Comparison of ENCODE assay signal across 8 cellular contexts in the genomic region with DNA sequence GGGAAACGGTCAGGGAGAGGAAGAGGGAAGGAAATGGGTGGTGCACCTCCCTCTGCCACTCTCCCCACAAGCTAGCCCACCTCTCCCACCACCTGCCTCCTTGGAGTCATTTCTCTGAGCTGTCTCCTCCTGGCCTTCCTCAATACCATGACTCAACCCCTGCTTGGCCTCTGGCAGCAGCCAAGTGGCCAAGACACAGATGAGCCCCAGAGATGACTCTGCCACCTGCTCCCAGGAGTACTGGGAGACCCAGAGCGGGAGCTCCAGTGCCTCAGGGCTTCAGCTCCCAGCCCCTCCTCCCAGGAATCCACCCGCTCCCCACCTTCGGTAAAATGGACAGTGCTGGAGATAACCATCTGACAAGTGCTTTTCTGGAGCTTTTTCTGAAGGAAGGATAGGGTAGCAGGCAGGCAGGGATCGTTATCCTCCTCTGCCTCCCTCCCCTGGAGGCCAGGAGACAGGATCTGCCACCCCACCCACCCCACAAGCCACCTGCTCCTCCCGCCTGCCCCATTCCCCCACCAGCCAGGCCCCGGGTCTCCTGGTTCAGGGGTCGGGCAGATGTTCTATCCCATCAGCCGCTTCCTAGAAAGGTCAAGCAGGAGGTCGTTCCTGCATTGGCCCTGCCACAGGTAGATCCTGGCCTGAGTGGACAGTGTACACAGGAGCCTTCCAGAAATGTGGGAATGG. TPM values are rescaled to one million over a fixed set of nuclear protein-coding genes. Genes with fewer than 3 reads are reported as not detected.
DNase-seq lines count a peak whose midpoint lies in the region; ATAC-seq and TF ChIP-seq lines count a peak whose summit lies in the region.
"Had no signal": no experiment of that assay in that cellular context is flagged by ENCODE, and none has a peak within 500 bp of the region (broad histone marks: within the 10 kb centered on the region; RNA-seq: fewer than 3 reads in every experiment).

No MANE protein-coding gene starts in this region.

- 59% methylated on average over 8 of the region's 10 CpGs for WGBS in smooth muscle cell (ENCODE audit: low lambda C conversion rate)

- H2AFZ ChIP-seq in smooth muscle cell (ENCODE audit: low read depth), result no peak overlapping the region

- H3K9ac ChIP-seq in smooth muscle cell (ENCODE audit: low read depth), result peak overlapping the region; percentile 17

- TF ChIP-seq CTCF in NB4 (IDR thresholded peaks at IDR 0.05; ENCODE audit: low read depth, low read length) (no peak), epithelial cell of proximal tubule (conservative IDR thresholded peaks at IDR 0.05; ENCODE audit: low read depth, low read length) (no peak), smooth muscle cell (IDR thresholded peaks at IDR 0.05; ENCODE audit: borderline replicate concordance, insufficient read depth, poor library complexity, severe bottlenecking) (no peak)

- peak; percentile 64 for DNase-seq in NB4 (ENCODE audit: low read depth)
- DNase-seq in epithelial cell of proximal tubule (ENCODE audit: low read depth), result no peak
- no peak for DNase-seq in smooth muscle cell (lab: John Stamatoyannopoulos, UW; ENCODE audit: unreplicated experiment)
- DNase-seq in AML-193 (lab: John Stamatoyannopoulos, UW), result no peak
- DNase-seq in activated naive CD4-positive, alpha-beta T cell treated with anti-CD3 and anti-CD28 coated beads, Interleukin-2, amount 50 U/mL, for 16 hours, result no peak
- DNase-seq: activated effector memory CD4-positive, alpha-beta T cell treated with anti-CD3 and anti-CD28 coated beads, Interleukin-2, amount 50 U/mL, for 16 hours had no signal

- H3K79me2 ChIP-seq in smooth muscle cell (ENCODE audit: low read depth), result peaks cover 33% of the 10 kb centered on the region

- H4K20me1 ChIP-seq in smooth muscle cell (ENCODE audit: low read depth), result no peaks in the 10 kb centered on the region

- peak overlapping the region; percentile 99 for H3K4me2 ChIP-seq in smooth muscle cell

- no peaks in the 10 kb centered on the region for H3K9me3 ChIP-seq in smooth muscle cell (replicated peaks; ENCODE audit: low read depth)

- peak overlapping the region; percentile 93 for H3K27ac ChIP-seq in smooth muscle cell (ENCODE audit: low read depth)

- no peaks in the 10 kb centered on the region for H3K36me3 ChIP-seq in smooth muscle cell (ENCODE audit: low read depth)

- no peak for TF ChIP-seq POLR2A in NB4 (IDR thresholded peaks at IDR 0.05; ENCODE audit: extremely low read depth, insufficient read length)

- H3K27me3 ChIP-seq in smooth muscle cell (ENCODE audit: low read depth), result no peaks in the 10 kb centered on the region

- no peak overlapping the region for H3K4me3 ChIP-seq in NB4 (ENCODE audit: low read depth, low read length)
- H3K4me3 ChIP-seq in epithelial cell of proximal tubule (ENCODE audit: low read depth, low read length), result peak overlapping the region; percentile 99
- H3K4me3 ChIP-seq in smooth muscle cell, result peak overlapping the region; percentile 21

- peaks cover 16% of the 10 kb centered on the region for H3F3A ChIP-seq in smooth muscle cell (ENCODE audit: low read depth)

- no peak for ATAC-seq in GM18502 (IDR thresholded peaks at IDR 0.05; ENCODE audit: poor library complexity, unreplicated experiment)

- H3K4me1 ChIP-seq in smooth muscle cell (ENCODE audit: low read depth), result peaks cover 47% of the 10 kb centered on the region

RNA-seq across cellular contexts. Expression of a gene that starts 2.5 kb away (rescaled TPM):
- total RNA-seq in epithelial cell of proximal tubule (832 and 1,016 TPM in 2 replicates), smooth muscle cell (198 and 238 TPM in 2 replicates)
- 302 and 358 TPM in 2 replicates for polyA plus RNA-seq in smooth muscle cell

RNA-seq across cellular contexts. Expression of a gene that starts 5.6 kb away (rescaled TPM):
- total RNA-seq in epithelial cell of proximal tubule (11.2 and 43.8 TPM in 2 replicates), smooth muscle cell (20.1 and 25.1 TPM in 2 replicates)
- 11.0 and 32.7 TPM in 2 replicates for polyA plus RNA-seq in smooth muscle cell

RNA-seq across cellular contexts. Expression of a gene that starts 16.8 kb away (rescaled TPM):
- total RNA-seq in epithelial cell of proximal tubule, result 186 and 345 TPM in 2 replicates
- 150 and 158 TPM in 2 replicates for total RNA-seq in smooth muscle cell
- 474 and 498 TPM in 2 replicates for polyA plus RNA-seq in smooth muscle cell

RNA-seq across cellular contexts. Expression of a gene that starts 17.8 kb away (rescaled TPM):
- 1.3 and 16.5 TPM in 2 replicates for total RNA-seq in epithelial cell of proximal tubule
- total RNA-seq in smooth muscle cell, result 8.3 TPM in 1 of 2 replicates, not detected in the other
- 0.46 and 1.0 TPM in 2 replicates for polyA plus RNA-seq in smooth muscle cell
- total RNA-seq: urinary bladder had no signal

RNA-seq across cellular contexts. Expression of a gene that starts 23.4 kb away (rescaled TPM):
- total RNA-seq in epithelial cell of proximal tubule (53.0 and 64.7 TPM in 2 replicates), smooth muscle cell (47.8 and 48.1 TPM in 2 replicates)
- polyA plus RNA-seq in smooth muscle cell, result 49.7 and 50.2 TPM in 2 replicates
